ENCODE assay signal across 1 cellular context in genomic region chr6:3726421-3726820, GRCh38.
TF ChIP-seq lines count a peak whose summit lies in the region.

No MANE protein-coding gene starts in this region.

TF ChIP-seq in GM23338, 12 proteins besides CTCF, POLR2A, EP300 and RAD21 (continued from another document):
- TF ChIP-seq EZH2 (IDR thresholded peaks at IDR 0.05; ENCODE audit: low read depth, unreplicated experiment) (no peak), EZH2phosphoT487 (IDR thresholded peaks at IDR 0.05; ENCODE audit: unreplicated experiment) (no peak), NANOG (IDR thresholded peaks at IDR 0.05; ENCODE audit: borderline replicate concordance) (no peak), ZNF331 (CRISPR knock-in tag; IDR thresholded peaks at IDR 0.05; ENCODE audit: low read depth) (no peak)
